In the genomic region with DNA sequence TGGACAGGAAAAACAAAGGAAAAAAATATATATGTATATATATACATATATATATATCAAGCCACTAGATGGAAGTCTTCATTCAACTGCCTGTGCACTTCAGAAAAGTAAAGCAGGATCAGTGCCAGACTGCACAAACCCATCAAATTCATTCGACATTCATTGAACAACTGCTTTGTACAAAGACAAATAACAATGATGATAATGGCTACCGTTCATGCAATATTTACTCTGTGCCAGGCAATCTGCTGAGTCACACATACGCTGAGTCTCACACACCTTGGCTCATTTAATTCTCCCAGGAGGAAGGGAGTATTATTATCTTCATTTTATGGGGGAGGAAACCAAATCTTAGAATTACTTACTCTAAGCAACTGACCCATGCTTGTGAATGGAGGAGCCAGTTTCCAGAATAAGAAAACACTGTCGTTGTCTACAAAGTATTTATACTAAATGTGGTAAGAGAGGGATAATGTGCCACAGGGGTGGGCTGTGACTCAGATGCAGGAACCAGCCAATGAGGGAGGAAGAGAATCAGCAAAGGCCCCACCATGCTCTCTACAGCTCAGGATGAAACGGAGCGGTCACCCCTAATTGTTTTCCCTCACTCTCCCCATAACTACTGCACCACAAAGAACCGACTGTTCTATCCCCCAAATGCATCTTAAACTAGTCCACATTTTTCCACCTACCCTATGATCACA, we compare ENCODE assay signal across 9 cellular contexts. TPM values are rescaled to one million over a fixed set of nuclear protein-coding genes. Genes with fewer than 3 reads are reported as not detected.
A peak's percentile ranks its signal among the peaks of the same experiment; 100 is the strongest.
DNase-seq lines count a peak whose midpoint lies in the region; ATAC-seq, FAIRE-seq and TF ChIP-seq lines count a peak whose summit lies in the region.
"Had no signal": no experiment of that assay in that cellular context is flagged by ENCODE, and none has a peak within 500 bp of the region (broad histone marks: within the 10 kb centered on the region; RNA-seq: fewer than 3 reads in every experiment).

No MANE protein-coding gene starts in this region.

- CTCF ChIA-PET in K562 (lab: Yijun Ruan, JAX; ENCODE audit: low intra/inter-chr PET ratio): no interaction called here

- H3K9ac ChIP-seq in K562 (ENCODE audit: insufficient read depth in 1 of 2, low read depth in 2 of 2, low read length in 2 of 2): no peak overlapping the region

- TF ChIP-seq POLR2A in K562 (conservative IDR thresholded peaks at IDR 0.05): no peak
- no peak for TF ChIP-seq POLR2A in erythroblast (IDR thresholded peaks at IDR 0.05; ENCODE audit: low read length)

- no peak overlapping the region for H3K27ac ChIP-seq in K562 (ENCODE audit: extremely low read depth, low read depth, low read length)
- H3K27ac ChIP-seq: HL-60 had no signal

- in situ Hi-C loops in K562 (cut with MboI): no loop called here

- DNase-seq in SIG-M5 treated with dmso at 0.1 percent for 504 hours (lab: John Stamatoyannopoulos, UW; ENCODE audit: unreplicated experiment) (peak; percentile 13), SIG-M5 (lab: John Stamatoyannopoulos, UW) (no peak), NCI-H146 treated with DMSO at 0.1 percent for 48 hours (lab: John Stamatoyannopoulos, UW; ENCODE audit: unreplicated experiment) (peak; percentile 93), K562 (ENCODE audit: extremely low read depth in 1 of 4, low spot score in 3 of 4) (no peak), retinal pigment epithelial cell (ENCODE audit: low read depth) (no peak), C1 segment of cervical spinal cord (lab: John Stamatoyannopoulos, UW) (no peak), erythroblast (lab: John Stamatoyannopoulos, UW) (no peak), DMS79 treated with DMSO at 0.1 percent for 48 hours (lab: John Stamatoyannopoulos, UW) (no peak)

- TF ChIP-seq CTCF in K562 (IDR thresholded peaks at IDR 0.05 in 2 of 3, conservative IDR thresholded peaks at IDR 0.05 in 1 of 3; ENCODE audit: insufficient read depth in 2 of 3, low read depth in 1 of 3, low read length in 3 of 3) (no peak), retinal pigment epithelial cell (conservative IDR thresholded peaks at IDR 0.05; ENCODE audit: low read depth, low read length) (peak; percentile 12)

- no peaks in the 10 kb centered on the region for H3K36me3 ChIP-seq in K562 (ENCODE audit: control insufficient read depth, insufficient read depth, low read length)

- no peak for TF ChIP-seq EP300 in K562 (IDR thresholded peaks at IDR 0.05; ENCODE audit: low read length)

- no peaks in the 10 kb centered on the region for H3K79me2 ChIP-seq in K562 (ENCODE audit: control insufficient read depth, insufficient read depth, low read length)

- no peaks in the 10 kb centered on the region for H3K9me3 ChIP-seq in K562 (replicated peaks; ENCODE audit: control insufficient read depth, insufficient read depth, low read depth, low read length)

- TF ChIP-seq RAD21 in K562 (CRISPR knock-in tag; conservative IDR thresholded peaks at IDR 0.05 in 1 of 2, IDR thresholded peaks at IDR 0.05 in 1 of 2): no peak

- WGBS in K562 (ENCODE audit: insufficient coverage, low coverage, missing lambda C conversion rate): 2% methylated on average over 7 of the region's 7 CpGs

- peaks cover 0 to 4% of the 10 kb centered on the region in 2 experiments; a peak in 3 of 5 replicates for H3K27me3 ChIP-seq in K562 (ENCODE audit: control insufficient read depth in 2 of 2, insufficient read depth in 2 of 2, low read length in 2 of 2)

- H3K4me3 ChIP-seq in K562 (no peak overlapping the region), retinal pigment epithelial cell (ENCODE audit: low read length) (no peak overlapping the region)

- no peak overlapping the region for H3K4me2 ChIP-seq in K562 (ENCODE audit: insufficient read depth, low read length)

- POLR2A ChIA-PET in K562 (lab: Yijun Ruan, JAX): no interaction called here

- no peaks in the 10 kb centered on the region for H3K4me1 ChIP-seq in K562 (replicated peaks in 1 of 2; ENCODE audit: control insufficient read depth in 2 of 2, insufficient read depth in 2 of 2, low read length in 2 of 2)

- H3K9me1 ChIP-seq in K562 (ENCODE audit: control insufficient read depth, insufficient read depth, low read length): no peaks in the 10 kb centered on the region

- H4K20me1 ChIP-seq in K562 (replicated peaks; ENCODE audit: control insufficient read depth, insufficient read depth, low read length): no peaks in the 10 kb centered on the region

- intact Hi-C loops in K562 (cut with micrococcal nuclease): no loop called here

- no peak for FAIRE-seq in K562 (lab: Jason Lieb, UNC)

- no peak for ATAC-seq in K562

- no peak overlapping the region for H2AFZ ChIP-seq in K562 (ENCODE audit: low read depth, low read length)

- no TSS peak for BruUV-seq in K562 (replicated peaks; lab: Mats Ljungman, UMichigan)

TF ChIP-seq in K562, 482 proteins besides CTCF, POLR2A, EP300 and RAD21 (continues in another document):
- TF ChIP-seq GTF2F1 (IDR thresholded peaks at IDR 0.05; ENCODE audit: low read depth, low read length) (no peak), BCOR (IDR thresholded peaks at IDR 0.05) (no peak), SIRT6 (IDR thresholded peaks at IDR 0.05; ENCODE audit: low read depth, low read length) (no peak), MAFF (IDR thresholded peaks at IDR 0.05; ENCODE audit: low read length) (peak; percentile 18; the same call in 1 of the 2 replicates), NCOA4 (IDR thresholded peaks at IDR 0.05; ENCODE audit: partially characterized antibody) (no peak), ZNF717 (CRISPR knock-in tag; IDR thresholded peaks at IDR 0.05) (no peak), MAFG (tag; conservative IDR thresholded peaks at IDR 0.05) (peak; percentile 57), NFE2 (IDR thresholded peaks at IDR 0.05; ENCODE audit: low read depth) (peak; percentile 46; the same call in 1 of the 2 replicates), XRCC5 (IDR thresholded peaks at IDR 0.05; ENCODE audit: low read depth, low read length) (no peak), RBM25 (IDR thresholded peaks at IDR 0.05; ENCODE audit: low read depth, low read length, severe bottlenecking) (no peak), ZBED1 (IDR thresholded peaks at IDR 0.05) (no peak), C11orf30 (IDR thresholded peaks at IDR 0.05; ENCODE audit: low read depth) (peak; percentile 29; the same call in 1 of the 2 replicates), ZNF316 (IDR thresholded peaks at IDR 0.05) (peak; percentile 20; the same call in 1 of the 2 replicates), XRCC3 (IDR thresholded peaks at IDR 0.05) (no peak), EGR1 (conservative IDR thresholded peaks at IDR 0.05) (no peak), RHOXF2B (CRISPR knock-in tag; conservative IDR thresholded peaks at IDR 0.05) (no peak)
- TF ChIP-seq, protein P1, sequence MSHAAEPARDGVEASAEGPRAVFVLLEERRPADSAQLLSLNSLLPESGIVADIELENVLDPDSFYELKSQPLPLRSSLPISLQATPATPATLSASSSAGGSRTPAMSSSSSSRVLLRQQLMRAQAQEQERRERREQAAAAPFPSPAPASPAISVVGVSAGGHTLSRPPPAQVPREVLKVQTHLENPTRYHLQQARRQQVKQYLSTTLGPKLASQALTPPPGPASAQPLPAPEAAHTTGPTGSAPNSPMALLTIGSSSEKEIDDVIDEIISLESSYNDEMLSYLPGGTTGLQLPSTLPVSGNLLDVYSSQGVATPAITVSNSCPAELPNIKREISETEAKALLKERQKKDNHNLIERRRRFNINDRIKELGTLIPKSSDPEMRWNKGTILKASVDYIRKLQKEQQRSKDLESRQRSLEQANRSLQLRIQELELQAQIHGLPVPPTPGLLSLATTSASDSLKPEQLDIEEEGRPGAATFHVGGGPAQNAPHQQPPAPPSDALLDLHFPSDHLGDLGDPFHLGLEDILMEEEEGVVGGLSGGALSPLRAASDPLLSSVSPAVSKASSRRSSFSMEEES (CRISPR knock-in tag; IDR thresholded peaks at IDR 0.05): no peak
- TF ChIP-seq, protein P2, sequence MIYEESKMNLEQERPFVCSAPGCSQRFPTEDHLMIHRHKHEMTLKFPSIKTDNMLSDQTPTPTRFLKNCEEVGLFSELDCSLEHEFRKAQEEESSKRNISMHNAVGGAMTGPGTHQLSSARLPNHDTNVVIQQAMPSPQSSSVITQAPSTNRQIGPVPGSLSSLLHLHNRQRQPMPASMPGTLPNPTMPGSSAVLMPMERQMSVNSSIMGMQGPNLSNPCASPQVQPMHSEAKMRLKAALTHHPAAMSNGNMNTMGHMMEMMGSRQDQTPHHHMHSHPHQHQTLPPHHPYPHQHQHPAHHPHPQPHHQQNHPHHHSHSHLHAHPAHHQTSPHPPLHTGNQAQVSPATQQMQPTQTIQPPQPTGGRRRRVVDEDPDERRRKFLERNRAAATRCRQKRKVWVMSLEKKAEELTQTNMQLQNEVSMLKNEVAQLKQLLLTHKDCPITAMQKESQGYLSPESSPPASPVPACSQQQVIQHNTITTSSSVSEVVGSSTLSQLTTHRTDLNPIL (CRISPR knock-in tag; IDR thresholded peaks at IDR 0.05): no peak

RNA-seq across cellular contexts. Expression of a gene that starts 44.4 kb away (rescaled TPM):
- not detected in 2 replicates for total RNA-seq in K562 (2011; cell fraction: chromatin; rRNA removed; ENCODE audit: low replicate concordance)
- not detected in 2 replicates for total RNA-seq in K562 (2011; cell fraction: nucleolus; rRNA removed)
- total RNA-seq in K562 (2011; cell fraction: nucleoplasm; rRNA removed): not detected in 2 replicates
- not detected in 2 replicates for total RNA-seq in K562 (2014; rRNA removed)
- not detected in 2 replicates for total RNA-seq in K562 (2014; rRNA removed; fragmentation: Illumina TruSeq; extraction: Trizol)
- not detected in 2 replicates for total RNA-seq in K562 (2015; rRNA removed; fragmentation: Illumina TruSeq; extraction: Trizol)
- not detected in 2 replicates for total RNA-seq in K562 (2021)
- polyA plus RNA-seq in K562 (2011; rRNA removed): not detected in 2 replicates
- polyA plus RNA-seq in K562 (2011; cell fraction: cytosol; rRNA removed): not detected in 2 replicates
- polyA plus RNA-seq in K562 (2011; cell fraction: nucleus; rRNA removed): not detected in 2 replicates
- not detected in 2 replicates for polyA plus RNA-seq in K562 (2012)
- not detected in 2 replicates for polyA plus RNA-seq in K562 (2014; fragmentation: Illumina TruSeq; extraction: Trizol)
- not detected for polyA plus RNA-seq in K562 (2014; fragmentation: Nextera tagmentation; extraction: Ambion mirVana)
- polyA plus RNA-seq in K562 (2014; rRNA removed): not detected in 2 replicates
- not detected in 2 replicates for polyA minus RNA-seq in K562 (2011; rRNA and poly(A)+ RNA removed)
- polyA minus RNA-seq in K562 (2011; cell fraction: cytosol; rRNA and poly(A)+ RNA removed): not detected in 2 replicates
- not detected in 2 replicates for polyA minus RNA-seq in K562 (2011; cell fraction: nucleus; rRNA and poly(A)+ RNA removed)

Comparison
In these comparisons a context has a peak if more than half of its experiments do, and no peak if none do; other contexts are left out.
1. DNase-seq: peak in SIG-M5 treated with dmso at 0.1 percent for 504 hours (single experiment) and NCI-H146 treated with DMSO at 0.1 percent for 48 hours (single experiment); none in SIG-M5 (single experiment), K562 (0 of 4), retinal pigment epithelial cell (single experiment), C1 segment of cervical spinal cord (0 of 14), erythroblast (0 of 2) and DMS79 treated with DMSO at 0.1 percent for 48 hours (single experiment).